Comparison of ENCODE assay signal across 8 cellular contexts in the genomic region with DNA sequence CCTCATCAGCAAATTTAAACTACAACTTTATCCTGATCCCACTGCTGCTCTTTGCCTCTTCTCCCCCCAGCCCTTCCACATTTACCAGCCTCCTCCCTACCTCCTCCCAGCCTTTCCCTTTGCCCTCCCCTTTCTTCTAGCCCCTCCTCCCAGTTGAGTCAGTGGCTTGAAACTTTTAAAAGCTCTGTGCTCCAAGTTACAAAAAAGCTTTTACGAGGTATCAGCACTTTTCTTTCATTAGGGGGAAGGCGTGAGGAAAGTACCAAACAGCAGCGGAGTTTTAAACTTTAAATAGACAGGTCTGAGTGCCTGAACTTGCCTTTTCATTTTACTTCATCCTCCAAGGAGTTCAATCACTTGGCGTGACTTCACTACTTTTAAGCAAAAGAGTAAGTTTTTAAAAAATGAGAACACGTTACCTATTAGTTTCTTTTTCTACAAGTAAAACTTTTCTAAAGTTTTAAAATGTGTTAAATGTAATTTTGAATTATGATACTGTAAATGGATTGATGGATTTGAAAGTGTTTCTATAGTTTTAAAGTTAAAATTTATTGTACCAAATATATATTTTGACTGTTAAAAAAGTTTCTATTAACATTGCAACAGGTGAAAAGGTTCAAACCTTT. TPM values are rescaled to one million over a fixed set of nuclear protein-coding genes. Genes with fewer than 3 reads are reported as not detected.
DNase-seq lines count a peak whose midpoint lies in the region; TF ChIP-seq lines count a peak whose summit lies in the region.

Gene GJA1 (plus strand): TSS at position 203 of the 626 bp plus-strand sequence. CDS start 11,202 bp downstream, outside the sequence.

- in situ Hi-C loops in GM13977 (cut with MboI; ENCODE audit: low pct_unique_long_range_greater_than_20kb, low sequenced_read_pairs, unreplicated experiment), result no loop called here

- H3K27me3 ChIP-seq in MG63 (no peaks in the 10 kb centered on the region), colonic mucosa (peaks cover 13% of the 10 kb centered on the region), spleen (replicated peaks in 1 of 7) (peaks cover 0 to 54% (median 21%) of the 10 kb centered on the region in 7 donors)

- DNase-seq in AG20443 (ENCODE audit: low spot score), result peak; percentile 80
- DNase-seq in MG63, result peak; percentile 65
- DNase-seq in colonic mucosa, result peak; percentile 47
- peak; percentile 81 for DNase-seq in kidney glomerular epithelial cell (lab: John Stamatoyannopoulos, UW)
- DNase-seq in spleen, result no peak
- no peak for DNase-seq in erythroblast (lab: John Stamatoyannopoulos, UW)
- no peak for DNase-seq in GM13977 (ENCODE audit: low spot score)
- DNase-seq in GOT3 (lab: John Stamatoyannopoulos, UW), result no peak

- H3K9me3 ChIP-seq in MG63 (no peaks in the 10 kb centered on the region), colonic mucosa (no peaks in the 10 kb centered on the region), spleen (no peaks in the 10 kb centered on the region)

- H3K4me3 ChIP-seq in MG63 (peak within 1 kb of the TSS; percentile 66), colonic mucosa (peak within 1 kb of the TSS; percentile 34), spleen (peak within 1 kb of the TSS; percentile 35 to 71 (median 49))

- H3K36me3 ChIP-seq in MG63 (no peaks in the 10 kb centered on the region), colonic mucosa (no peaks in the 10 kb centered on the region), spleen (no peaks in the 10 kb centered on the region)

- H3K4me1 ChIP-seq in colonic mucosa (no peaks in the 10 kb centered on the region), spleen (peaks cover 0 to 27% (median 14%) of the 10 kb centered on the region in 6 donors)

- no peak for TF ChIP-seq POLR2A in spleen (IDR thresholded peaks at IDR 0.05)
- no peak for TF ChIP-seq POLR2A in erythroblast (IDR thresholded peaks at IDR 0.05; ENCODE audit: low read length)

- H3K9ac ChIP-seq in colonic mucosa (ENCODE audit: low read depth in 2 of 2, low read length in 2 of 2), result peak within 1 kb of the TSS in 1 of 2 donors; percentile 46

- TF ChIP-seq CTCF in colonic mucosa (IDR thresholded peaks at IDR 0.05) (no peak), spleen (IDR thresholded peaks at IDR 0.05 in 8 of 11, conservative IDR thresholded peaks at IDR 0.05 in 3 of 11) (no peak), GM13977 (IDR thresholded peaks at IDR 0.05; ENCODE audit: extremely low read depth, insufficient read depth, missing control alignments) (no peak)

- H3K27ac ChIP-seq in colonic mucosa (peak within 1 kb of the TSS; percentile 34), spleen (peak within 1 kb of the TSS in 2 of 8 donors; percentile 40 to 55)

- 26 to 43% (median 32%) methylated on average over 5 of the region's 5 CpGs for WGBS in spleen, 5 donors

- intact Hi-C loops in colonic mucosa (cut with DNase I) (loop anchor here (10.0 kb wide), 1 partner anchor 419 kb away; no protein-coding TSS in a partner anchor), spleen (cut with DNase I; ENCODE audit: low total_unique reads) (no loop called here)

RNA-seq across cellular contexts. Expression of gene GJA1, which starts in this region (rescaled TPM):
- 12.2 and 20.6 TPM in 2 replicates for total RNA-seq in MG63 (2014; rRNA removed; shearing (Covaris generic); ENCODE audit: low replicate concordance)
- total RNA-seq in colonic mucosa (10 to 100 TPM in 1 of 2 donors, 1 to 10 TPM in 1; 8.2 to 13.7 TPM), spleen (1 to 10 TPM; 1.3 to 8.1 (median 3.4) TPM)
- polyA plus RNA-seq in spleen, result 1 to 10 TPM; 1.5 to 6.5 (median 2.7) TPM

Comparison
In these comparisons a context has a peak if more than half of its experiments do, and no peak if none do; other contexts are left out.
1. DNase-seq: peak in AG20443 (single experiment), MG63 (single experiment), colonic mucosa (single experiment) and kidney glomerular epithelial cell (single experiment); none in spleen (single experiment), erythroblast (0 of 2), GM13977 (single experiment) and GOT3 (single experiment).
2. Peak in every context shown above with its lines, with median percentiles within 50 percentile points of each other: H3K4me3 ChIP-seq.